Comparison of ENCODE assay signal across 32 cellular contexts in the genomic region with DNA sequence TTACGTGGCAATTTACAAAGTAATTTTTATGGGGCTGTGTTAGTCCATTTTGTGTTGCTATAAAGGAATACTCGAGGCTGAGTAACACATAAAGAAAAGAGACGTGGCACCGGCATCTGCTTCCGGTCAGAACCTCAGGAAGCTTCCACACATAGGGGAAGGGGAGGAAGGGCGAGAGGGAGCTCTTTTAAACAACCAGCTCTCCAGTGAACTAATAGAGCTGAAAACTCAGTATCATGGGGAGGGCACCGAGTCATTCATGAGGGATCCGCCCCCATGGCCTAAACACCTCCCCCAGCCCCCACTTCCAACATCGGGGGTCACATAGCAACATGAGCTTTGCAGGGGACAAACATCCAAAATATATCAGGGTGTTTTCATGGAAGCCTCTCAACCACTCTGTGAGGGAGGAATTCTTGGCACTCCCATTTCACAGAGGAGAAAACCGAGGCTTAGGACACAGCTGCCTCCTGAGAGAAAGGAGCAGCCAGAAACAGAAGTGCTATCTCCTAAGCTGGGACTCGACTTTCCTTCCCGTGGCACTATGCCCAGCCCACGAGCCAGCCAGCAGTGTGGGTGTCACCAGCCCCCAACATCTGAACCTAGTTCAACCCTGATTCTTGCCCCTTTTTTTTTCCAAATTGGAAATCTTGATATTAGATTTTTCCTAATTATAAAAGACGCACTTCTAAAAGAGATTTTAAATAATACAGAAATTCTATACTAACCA. TPM values are rescaled to one million over a fixed set of nuclear protein-coding genes. Genes with fewer than 3 reads are reported as not detected.
"Had no signal": no experiment of that assay in that cellular context is flagged by ENCODE, and none has a peak within 500 bp of the region (broad histone marks: within the 10 kb centered on the region; RNA-seq: fewer than 3 reads in every experiment).

No MANE protein-coding gene starts in this region.

- H3K4me3 Mint-ChIP-seq: activated B cell treated with CpG ODN at 0.5 μM for 24 hours; activated CD4-positive, alpha-beta T cell treated with anti-CD3 and anti-CD28 coated beads for 36 hours; activated naive CD8-positive, alpha-beta T cell; activated T-cell treated with anti-CD3 and anti-CD28 coated beads, Interleukin-2, amount 50 U/mL, for 4 hours; natural killer cell; stimulated activated naive B cell treated with anti-CD40 and anti-IgM and Interleukin-4, amounts not matched to agents 10 μg/mL and 1 μg/mL and 100 μg/mL, for 72 hours had no signal

- H3K9me3 Mint-ChIP-seq: natural killer cell had no signal

- H3K27me3 ChIP-seq: adrenal gland, ascending aorta, left lung, upper lobe of left lung had no signal

- H3K9me3 ChIP-seq: adrenal gland, ascending aorta, left lung, upper lobe of left lung had no signal

- H3K36me3 ChIP-seq: adrenal gland, ascending aorta, left lung, upper lobe of left lung had no signal

- DNase-seq: activated B cell treated with CpG ODN at 0.5 μM for 24 hours; activated CD4-positive, alpha-beta T cell treated with anti-CD3 and anti-CD28 coated beads for 36 hours; activated CD4-positive, alpha-beta T cell treated with anti-CD3 and anti-CD28 coated beads, Interleukin-2, amount 50 U/mL, for 4 hours; activated CD8-positive, alpha-beta memory T cell treated with anti-CD3 and anti-CD28 coated beads, Interleukin-2, amount 50 U/mL, for 48 hours; activated naive CD4-positive, alpha-beta T cell; activated T-cell treated with anti-CD3 and anti-CD28 coated beads, Interleukin-2, amount 50 U/mL, for 4 hours; adrenal gland; central memory CD4-positive, alpha-beta T cell; effector memory CD4-positive, alpha-beta T cell; glutamatergic neuron; hippocampal formation; kidney glomerular epithelial cell; left lung; natural killer cell; occipital lobe; stimulated activated CD4-positive, alpha-beta T cell treated with anti-CD3 and anti-CD28 coated beads, Interleukin-2, amount 100 ng/mL, for 48 hours; stimulated activated CD8-positive, alpha-beta memory T cell treated with anti-CD3 and anti-CD28 coated beads, Interleukin-4, amount 100 ng/mL, for 48 hours; stimulated activated naive B cell treated with anti-CD40 and anti-IgM and Interleukin-4, amounts not matched to agents 10 μg/mL and 1 μg/mL and 100 μg/mL, for 72 hours; T-helper 9 cell; upper lobe of left lung had no signal

- H3K27ac Mint-ChIP-seq: activated B cell treated with CpG ODN at 0.5 μM for 24 hours; activated CD4-positive, alpha-beta T cell treated with anti-CD3 and anti-CD28 coated beads for 36 hours; activated naive CD8-positive, alpha-beta T cell; activated T-helper 2 cell treated with anti-CD3 and anti-CD28 coated beads, Interferon-gamma antibody, Interleukin-2, Interleukin-4, amounts not matched to agents 10 μg/mL and 5 μg/mL and 100 μg/mL, durations not matched to agents 14 hours and 24 hours and 36 hours; natural killer cell; stimulated activated naive B cell treated with anti-CD40 and anti-IgM and Interleukin-4, amounts not matched to agents 10 μg/mL and 1 μg/mL and 100 μg/mL, for 72 hours had no signal

- H3K36me3 Mint-ChIP-seq: natural killer cell had no signal

- H3K27ac ChIP-seq: adrenal gland, ascending aorta, left lung, upper lobe of left lung had no signal

- H3K4me1 ChIP-seq: adrenal gland, left lung, upper lobe of left lung had no signal

- H3K4me3 ChIP-seq: adrenal gland, ascending aorta, left lung, lung, upper lobe of left lung had no signal

- H3K4me1 Mint-ChIP-seq: activated B cell treated with CpG ODN at 0.5 μM for 24 hours; activated CD4-positive, alpha-beta T cell treated with anti-CD3 and anti-CD28 coated beads for 36 hours; natural killer cell; stimulated activated naive B cell treated with anti-CD40 and anti-IgM and Interleukin-4, amounts not matched to agents 10 μg/mL and 1 μg/mL and 100 μg/mL, for 72 hours had no signal

RNA-seq across cellular contexts. Expression of a gene that starts 48.9 kb away (rescaled TPM):
- total RNA-seq: activated B cell treated with CpG ODN at 0.5 μM for 24 hours; activated CD4-positive, alpha-beta T cell treated with anti-CD3 and anti-CD28 coated beads for 36 hours; activated CD8-positive, alpha-beta memory T cell treated with anti-CD3 and anti-CD28 coated beads for 36 hours; activated T-cell treated with anti-CD3 and anti-CD28 coated beads, Interleukin-2, amount 50 U/mL, for 4 hours; activated T-helper 2 cell treated with anti-CD3 and anti-CD28 coated beads, Interferon-gamma antibody, Interleukin-2, Interleukin-4, amounts not matched to agents 10 μg/mL and 5 μg/mL and 100 μg/mL, durations not matched to agents 14 hours and 24 hours and 36 hours; ascending aorta; dermis microvascular lymphatic vessel endothelial cell; endothelial cell of umbilical vein; esophagus mucosa; frontal cortex; natural killer cell; occipital lobe; renal cortical epithelial cell; T-helper 1 cell treated with Interleukin-12 subunit alpha and Interleukin-12 subunit beta and Interleukin-4 antibody, amounts not matched to agents 30 ng/mL and 1 ng/mL, for 36 hours; temporal lobe had no signal
